ENCODE assay signal across 27 cellular contexts in the genomic region with DNA sequence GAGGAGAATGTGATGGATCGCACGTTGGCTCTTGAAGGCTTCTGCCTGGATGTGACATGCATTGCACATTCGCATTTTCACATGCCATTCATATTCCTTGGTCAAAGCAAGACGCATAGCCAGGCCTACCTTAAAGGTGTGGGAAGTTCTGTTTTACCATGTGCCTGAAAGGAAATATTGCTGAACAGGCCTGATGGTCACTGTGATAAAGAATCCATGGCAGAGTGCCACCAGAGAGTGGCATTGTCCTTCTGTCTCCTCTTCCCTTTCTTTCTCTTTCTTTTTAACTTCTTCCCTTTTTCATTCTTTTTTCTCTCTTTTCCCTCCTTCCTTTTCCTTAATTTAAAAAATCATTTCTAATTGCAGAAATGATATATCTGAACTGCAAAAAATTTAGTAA. TPM values are rescaled to one million over a fixed set of nuclear protein-coding genes. Genes with fewer than 3 reads are reported as not detected.
"Had no signal": no experiment of that assay in that cellular context is flagged by ENCODE, and none has a peak within 500 bp of the region (broad histone marks: within the 10 kb centered on the region; RNA-seq: fewer than 3 reads in every experiment).

No MANE protein-coding gene starts in this region.

- H3K27me3 ChIP-seq: SJSA1 had no signal

- ATAC-seq: activated CD8-positive, alpha-beta memory T cell treated with anti-CD3 and anti-CD28 coated beads, Interleukin-2, amount 10 ng/mL, durations not matched to agents 7 days and 5 days; activated T-helper 17 cell treated with anti-CD3 and anti-CD28 coated beads, Interleukin-2, amount 50 U/mL, for 72 hours; Panc1; T-helper 17 cell; WTC11 had no signal

- H3K4me1 Mint-ChIP-seq: activated CD8-positive, alpha-beta memory T cell treated with anti-CD3 and anti-CD28 coated beads, Interleukin-2, amount 10 ng/mL, durations not matched to agents 7 days and 5 days; activated naive CD8-positive, alpha-beta T cell treated with anti-CD3 and anti-CD28 coated beads for 36 hours; activated T-helper 17 cell treated with anti-CD3 and anti-CD28 coated beads, Interleukin-2, amount 50 U/mL, for 72 hours; T-helper 17 cell had no signal

- H3K9me3 ChIP-seq: SJSA1 had no signal

- H3K27ac Mint-ChIP-seq: activated CD8-positive, alpha-beta memory T cell treated with anti-CD3 and anti-CD28 coated beads, Interleukin-2, amount 10 ng/mL, durations not matched to agents 7 days and 5 days; activated naive CD4-positive, alpha-beta T cell treated with anti-CD3 and anti-CD28 coated beads for 36 hours; activated naive CD8-positive, alpha-beta T cell treated with anti-CD3 and anti-CD28 coated beads for 36 hours; activated T-cell treated with anti-CD3 and anti-CD28 coated beads, Interleukin-2, amount 50 U/mL, for 24 hours; activated T-helper 17 cell treated with anti-CD3 and anti-CD28 coated beads, Interleukin-2, amount 50 U/mL, for 72 hours; T-helper 17 cell; WTC11 had no signal

- H3K27ac ChIP-seq: RWPE1, SJSA1 had no signal

- H3K27me3 Mint-ChIP-seq: activated CD8-positive, alpha-beta memory T cell treated with anti-CD3 and anti-CD28 coated beads, Interleukin-2, amount 10 ng/mL, durations not matched to agents 7 days and 5 days; activated T-helper 17 cell treated with anti-CD3 and anti-CD28 coated beads, Interleukin-2, amount 50 U/mL, for 72 hours had no signal

- DNase-seq: activated CD4-positive, alpha-beta T cell treated with anti-CD3 and anti-CD28 coated beads for 48 hours; activated CD4-positive, alpha-beta T cell treated with anti-CD3 and anti-CD28 coated beads, Interleukin-2, amount 50 U/mL, for 48 hours; activated CD4-positive, CD25-positive, alpha-beta regulatory T cell treated with anti-CD3 and anti-CD28 coated beads, Interleukin-2, amount 50 U/mL, for 72 hours; activated CD8-positive, alpha-beta memory T cell treated with anti-CD3 and anti-CD28 coated beads, Interleukin-2, amount 10 ng/mL, durations not matched to agents 7 days and 5 days; activated gamma-delta T cell; activated naive CD4-positive, alpha-beta T cell treated with anti-CD3 and anti-CD28 coated beads for 36 hours; activated naive CD8-positive, alpha-beta T cell treated with anti-CD3 and anti-CD28 coated beads for 36 hours; activated T-cell treated with anti-CD3 and anti-CD28 coated beads, Interleukin-2, amount 50 U/mL, for 24 hours; anterior cingulate cortex; cerebellar nuclear complex; Karpas-422; NCI-H1048; NCI-H146; NCI-H187 treated with DMSO at 0.1 percent for 48 hours; NCI-H2081 treated with DMSO at 0.1 percent for 48 hours; NCI-H446 treated with DMSO at 0.1 percent for 48 hours; NCI-H524 treated with DMSO at 0.1 percent for 48 hours; NCI-H748 treated with DMSO at 0.1 percent for 48 hours; SHP77; T-helper 17 cell; T-helper 9 cell had no signal

- H3K9me3 Mint-ChIP-seq: activated naive CD4-positive, alpha-beta T cell treated with anti-CD3 and anti-CD28 coated beads for 36 hours; activated naive CD8-positive, alpha-beta T cell treated with anti-CD3 and anti-CD28 coated beads for 36 hours; activated T-cell treated with anti-CD3 and anti-CD28 coated beads, Interleukin-2, amount 50 U/mL, for 24 hours; activated T-helper 17 cell treated with anti-CD3 and anti-CD28 coated beads, Interleukin-2, amount 50 U/mL, for 72 hours; WTC11 had no signal

- H3K4me3 ChIP-seq: SJSA1 had no signal

- H3K36me3 Mint-ChIP-seq: activated CD8-positive, alpha-beta memory T cell treated with anti-CD3 and anti-CD28 coated beads, Interleukin-2, amount 10 ng/mL, durations not matched to agents 7 days and 5 days; activated naive CD8-positive, alpha-beta T cell treated with anti-CD3 and anti-CD28 coated beads for 36 hours; WTC11 had no signal

- H3K4me3 Mint-ChIP-seq: activated CD8-positive, alpha-beta memory T cell treated with anti-CD3 and anti-CD28 coated beads, Interleukin-2, amount 10 ng/mL, durations not matched to agents 7 days and 5 days; activated naive CD4-positive, alpha-beta T cell treated with anti-CD3 and anti-CD28 coated beads for 36 hours; activated naive CD8-positive, alpha-beta T cell treated with anti-CD3 and anti-CD28 coated beads for 36 hours; activated T-cell treated with anti-CD3 and anti-CD28 coated beads, Interleukin-2, amount 50 U/mL, for 24 hours; activated T-helper 17 cell treated with anti-CD3 and anti-CD28 coated beads, Interleukin-2, amount 50 U/mL, for 72 hours; T-helper 17 cell; WTC11 had no signal

- H3K36me3 ChIP-seq: SJSA1 had no signal

RNA-seq across cellular contexts. Expression of gene MITF, which starts 15.9 kb away (rescaled TPM):
- total RNA-seq: activated CD8-positive, alpha-beta memory T cell treated with anti-CD3 and anti-CD28 coated beads, Interleukin-2, amount 10 ng/mL, durations not matched to agents 7 days and 5 days; activated naive CD4-positive, alpha-beta T cell treated with anti-CD3 and anti-CD28 coated beads for 36 hours; activated T-helper 17 cell treated with anti-CD3 and anti-CD28 coated beads, Interleukin-2, amount 50 U/mL, for 72 hours; OCI-LY7 had no signal
